ENCODE assay signal across 20 cellular contexts in genomic region chr12:4225571-4225970, GRCh38. TPM values are rescaled to one million over a fixed set of nuclear protein-coding genes. Genes with fewer than 3 reads are reported as not detected.
DNase-seq lines count a peak whose midpoint lies in the region; ATAC-seq and TF ChIP-seq lines count a peak whose summit lies in the region.
"Had no signal": no experiment of that assay in that cellular context is flagged by ENCODE, and none has a peak within 500 bp of the region (broad histone marks: within the 10 kb centered on the region; RNA-seq: fewer than 3 reads in every experiment).

No MANE protein-coding gene starts in this region.

- H3K4me1 ChIP-seq in esophagus muscularis mucosa: no peaks in the 10 kb centered on the region
- no peaks in the 10 kb centered on the region for H3K4me1 ChIP-seq in osteoblast (ENCODE audit: insufficient read depth, low read length)

- no peaks in the 10 kb centered on the region for H3K4me1 Mint-ChIP-seq in activated naive CD8-positive, alpha-beta T cell (ENCODE audit: low read depth)
- H3K4me1 Mint-ChIP-seq in activated naive CD8-positive, alpha-beta T cell treated with anti-CD3 and anti-CD28 coated beads for 36 hours: peaks cover 3% of the 10 kb centered on the region
- H3K4me1 Mint-ChIP-seq in nephron progenitor cell: peaks cover 55% of the 10 kb centered on the region
- H3K4me1 Mint-ChIP-seq in progenitor cell of endocrine pancreas (ENCODE audit: low read depth): peaks cover 8% of the 10 kb centered on the region

- H3K4me2 ChIP-seq in osteoblast (ENCODE audit: insufficient read depth, low read length): no peak overlapping the region

- H3K9me3 Mint-ChIP-seq in activated naive CD8-positive, alpha-beta T cell (ENCODE audit: low read depth): no peaks in the 10 kb centered on the region
- H3K9me3 Mint-ChIP-seq in activated naive CD8-positive, alpha-beta T cell treated with anti-CD3 and anti-CD28 coated beads for 36 hours: no peaks in the 10 kb centered on the region
- H3K9me3 Mint-ChIP-seq in nephron progenitor cell (peaks cover 24% of the 10 kb centered on the region), progenitor cell of endocrine pancreas (ENCODE audit: low read depth) (no peaks in the 10 kb centered on the region)
- H3K9me3 Mint-ChIP-seq: CD4-positive, CD25-positive, alpha-beta regulatory T cell; CD8-positive, alpha-beta T cell had no signal

- no peak for DNase-seq in activated naive CD8-positive, alpha-beta T cell treated with anti-CD3 and anti-CD28 coated beads for 36 hours
- DNase-seq in esophagus muscularis mucosa (ENCODE audit: extremely low spot score): peak; percentile 68
- no peak for DNase-seq in nephron progenitor cell
- DNase-seq in progenitor cell of endocrine pancreas (ENCODE audit: low spot score, unreplicated experiment): peak; percentile 4
- DNase-seq in osteoblast (ENCODE audit: insufficient read length, low spot score, missing footprints): no peak
- DNase-seq in COR-L47 (lab: John Stamatoyannopoulos, UW): no peak
- DNase-seq: C1 segment of cervical spinal cord; CD4-positive, CD25-positive, alpha-beta regulatory T cell; DMS 273 treated with DMSO at 0.1 percent for 48 hours; DMS79; EL; GDM1; GM23248; H7; HCEC 1CT had no signal

- no peak for ATAC-seq in HG03565 (IDR thresholded peaks at IDR 0.05; ENCODE audit: unreplicated experiment)
- ATAC-seq: CD8-positive, alpha-beta T cell; GM12878 had no signal

- no peaks in the 10 kb centered on the region for H4K20me1 ChIP-seq in osteoblast (ENCODE audit: insufficient read depth, low read length)

- H3K27me3 ChIP-seq in esophagus muscularis mucosa: peaks cover 0 to 19% (median 0%) of the 10 kb centered on the region in 4 donors
- no peaks in the 10 kb centered on the region for H3K27me3 ChIP-seq in osteoblast (ENCODE audit: insufficient read depth, low read length)

- no peak for TF ChIP-seq EP300 in esophagus muscularis mucosa (IDR thresholded peaks at IDR 0.05)

- H3K4me3 ChIP-seq in esophagus muscularis mucosa (no peak overlapping the region), osteoblast (ENCODE audit: insufficient read depth, low read length) (no peak overlapping the region)
- H3K4me3 ChIP-seq: GM12878, GM23248 had no signal

- WGBS in esophagus muscularis mucosa: 84% methylated on average over 3 of the region's 3 CpGs

- no peak overlapping the region for H2AFZ ChIP-seq in osteoblast (ENCODE audit: low read length)
- H2AFZ ChIP-seq: GM23248 had no signal

- H3K27ac ChIP-seq in esophagus muscularis mucosa (replicated peaks in 1 of 4) (no peak overlapping the region), osteoblast (ENCODE audit: low read depth, low read length) (no peak overlapping the region)
- H3K27ac ChIP-seq: GM23248 had no signal

- TF ChIP-seq CTCF in esophagus muscularis mucosa (IDR thresholded peaks at IDR 0.05) (no peak), nephron progenitor cell (IDR thresholded peaks at IDR 0.05) (no peak), progenitor cell of endocrine pancreas (IDR thresholded peaks at IDR 0.05; ENCODE audit: unreplicated experiment) (no peak), osteoblast (IDR thresholded peaks at IDR 0.05; ENCODE audit: extremely low read depth, low read depth, low read length) (no peak)

- no peaks in the 10 kb centered on the region for H3K27me3 Mint-ChIP-seq in activated naive CD8-positive, alpha-beta T cell
- H3K27me3 Mint-ChIP-seq in activated naive CD8-positive, alpha-beta T cell treated with anti-CD3 and anti-CD28 coated beads for 36 hours: peaks cover 9% of the 10 kb centered on the region
- H3K27me3 Mint-ChIP-seq in nephron progenitor cell (ENCODE audit: low read depth, poor library complexity) (peaks cover 5% of the 10 kb centered on the region), progenitor cell of endocrine pancreas (peaks cover 41% of the 10 kb centered on the region)
- H3K27me3 Mint-ChIP-seq: CD4-positive, CD25-positive, alpha-beta regulatory T cell had no signal

- no peaks in the 10 kb centered on the region for H3K36me3 Mint-ChIP-seq in activated naive CD8-positive, alpha-beta T cell
- no peaks in the 10 kb centered on the region for H3K36me3 Mint-ChIP-seq in activated naive CD8-positive, alpha-beta T cell treated with anti-CD3 and anti-CD28 coated beads for 36 hours
- H3K36me3 Mint-ChIP-seq in nephron progenitor cell (ENCODE audit: low read depth) (no peaks in the 10 kb centered on the region), progenitor cell of endocrine pancreas (ENCODE audit: insufficient read depth) (no peaks in the 10 kb centered on the region)
- H3K36me3 Mint-ChIP-seq: CD4-positive, CD25-positive, alpha-beta regulatory T cell; CD8-positive, alpha-beta T cell had no signal

- no peak overlapping the region for H3K4me3 Mint-ChIP-seq in activated naive CD8-positive, alpha-beta T cell
- no peak overlapping the region for H3K4me3 Mint-ChIP-seq in activated naive CD8-positive, alpha-beta T cell treated with anti-CD3 and anti-CD28 coated beads for 36 hours
- H3K4me3 Mint-ChIP-seq in nephron progenitor cell: no peak overlapping the region
- no peak overlapping the region for H3K4me3 Mint-ChIP-seq in progenitor cell of endocrine pancreas (ENCODE audit: low read depth)
- H3K4me3 Mint-ChIP-seq: CD4-positive, CD25-positive, alpha-beta regulatory T cell; CD8-positive, alpha-beta T cell had no signal

- H3K9me3 ChIP-seq in esophagus muscularis mucosa (peaks cover 0 to 3% (median 0%) of the 10 kb centered on the region in 4 donors), osteoblast (ENCODE audit: low read depth, low read length) (no peaks in the 10 kb centered on the region)

- no peak for TF ChIP-seq POLR2A in esophagus muscularis mucosa (IDR thresholded peaks at IDR 0.05; ENCODE audit: low read depth)

- peak overlapping the region; percentile 59 for H3K27ac Mint-ChIP-seq in activated naive CD8-positive, alpha-beta T cell
- H3K27ac Mint-ChIP-seq in activated naive CD8-positive, alpha-beta T cell treated with anti-CD3 and anti-CD28 coated beads for 36 hours: no peak overlapping the region
- H3K27ac Mint-ChIP-seq in nephron progenitor cell: peak overlapping the region; percentile 90
- no peak overlapping the region for H3K27ac Mint-ChIP-seq in progenitor cell of endocrine pancreas
- H3K27ac Mint-ChIP-seq: CD4-positive, CD25-positive, alpha-beta regulatory T cell; CD8-positive, alpha-beta T cell had no signal

- H3K79me2 ChIP-seq in osteoblast (ENCODE audit: insufficient read depth, low read length): no peaks in the 10 kb centered on the region

- H3K36me3 ChIP-seq in esophagus muscularis mucosa (no peaks in the 10 kb centered on the region), osteoblast (ENCODE audit: insufficient read depth, low read length) (no peaks in the 10 kb centered on the region)

- intact Hi-C loops in esophagus muscularis mucosa (cut with DNase I): no loop called here

RNA-seq across cellular contexts. Expression of gene CCND2, which starts 48.0 kb away (rescaled TPM):
- total RNA-seq in activated naive CD8-positive, alpha-beta T cell treated with anti-CD3 and anti-CD28 coated beads for 36 hours: 100 to 1,000 TPM; 749 TPM
- total RNA-seq in esophagus muscularis mucosa (100 to 1,000 TPM; 101 to 122 (median 111) TPM), progenitor cell of endocrine pancreas (463 and 471 TPM in 2 replicates), osteoblast (1.5 and 2.5 TPM in 2 replicates)
- total RNA-seq: A172 had no signal

Comparison
In these comparisons a context has a peak if more than half of its experiments do, and no peak if none do; other contexts are left out.
1. H3K27ac Mint-ChIP-seq: peak in activated naive CD8-positive, alpha-beta T cell (single experiment) and nephron progenitor cell (single experiment); none in activated naive CD8-positive, alpha-beta T cell treated with anti-CD3 and anti-CD28 coated beads for 36 hours (single experiment) and progenitor cell of endocrine pancreas (single experiment).
2. DNase-seq: peak in esophagus muscularis mucosa (single experiment) and progenitor cell of endocrine pancreas (single experiment); none in activated naive CD8-positive, alpha-beta T cell treated with anti-CD3 and anti-CD28 coated beads for 36 hours (single experiment), nephron progenitor cell (single experiment), osteoblast (single experiment) and COR-L47 (single experiment).
3. RNA of gene CCND2, which starts 48.0 kb away (total RNA-seq): 749 TPM in activated naive CD8-positive, alpha-beta T cell treated with anti-CD3 and anti-CD28 coated beads for 36 hours, 463 to 471 TPM in progenitor cell of endocrine pancreas and 101 to 122 TPM in esophagus muscularis mucosa; 1.5 to 2.5 TPM in osteoblast; every median in the first group is over 10 times any median in the second.